1 cellular context compared by ENCODE assay signal in the genomic region with DNA sequence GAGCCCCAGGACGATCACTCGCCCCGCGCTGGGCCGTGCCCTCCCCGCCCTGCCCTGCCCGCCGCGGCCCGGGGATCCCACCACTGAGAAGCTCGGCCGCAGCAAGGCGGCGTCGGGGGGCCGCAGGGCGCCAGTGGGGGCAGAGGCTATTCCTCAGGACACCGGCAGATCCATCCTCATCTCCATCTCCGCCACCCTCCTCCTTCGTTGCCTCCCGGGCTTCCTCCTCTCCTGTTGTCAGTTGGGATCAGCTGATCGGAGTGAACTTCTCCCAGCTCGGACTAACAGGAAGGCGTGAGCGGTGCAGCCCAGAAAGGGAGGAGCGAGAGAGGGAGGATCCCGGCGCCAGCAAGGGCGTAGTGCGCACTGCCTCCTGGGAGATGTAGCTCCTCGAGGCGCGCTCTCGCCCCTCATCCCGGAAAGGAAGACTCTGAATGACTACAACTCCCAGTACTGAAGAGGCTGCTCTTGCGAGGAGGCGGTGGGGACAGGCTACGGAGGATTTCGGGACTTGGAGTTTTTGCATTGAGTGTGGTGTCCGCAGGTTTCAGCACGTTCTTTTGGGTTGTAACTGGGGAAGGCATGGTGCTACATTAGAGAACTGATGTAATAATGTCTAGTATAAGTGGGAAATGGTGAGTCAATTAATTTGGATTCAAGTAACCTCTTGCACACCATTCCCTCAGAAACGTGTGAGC.
TF ChIP-seq lines count a peak whose summit lies in the region.

TSS of gene ZFYVE1 (minus strand) at position 262 of the 698 bp plus-strand sequence. CDS start 2,598 bp downstream, outside the sequence.

TF ChIP-seq in SK-N-SH, 30 proteins besides CTCF, POLR2A, EP300 and RAD21 (continued from another document):
- peak; percentile 54 for TF ChIP-seq NRF1 (IDR thresholded peaks at IDR 0.05; ENCODE audit: low read depth, low read length)
- no peak for TF ChIP-seq RFX5 (IDR thresholded peaks at IDR 0.05; ENCODE audit: low read length)
- TF ChIP-seq, protein P1, sequence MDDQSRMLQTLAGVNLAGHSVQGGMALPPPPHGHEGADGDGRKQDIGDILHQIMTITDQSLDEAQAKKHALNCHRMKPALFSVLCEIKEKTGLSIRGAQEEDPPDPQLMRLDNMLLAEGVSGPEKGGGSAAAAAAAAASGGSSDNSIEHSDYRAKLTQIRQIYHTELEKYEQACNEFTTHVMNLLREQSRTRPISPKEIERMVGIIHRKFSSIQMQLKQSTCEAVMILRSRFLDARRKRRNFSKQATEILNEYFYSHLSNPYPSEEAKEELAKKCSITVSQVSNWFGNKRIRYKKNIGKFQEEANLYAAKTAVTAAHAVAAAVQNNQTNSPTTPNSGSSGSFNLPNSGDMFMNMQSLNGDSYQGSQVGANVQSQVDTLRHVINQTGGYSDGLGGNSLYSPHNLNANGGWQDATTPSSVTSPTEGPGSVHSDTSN (IDR thresholded peaks at IDR 0.05): peak; percentile 65
- no peak for TF ChIP-seq RCOR1 (IDR thresholded peaks at IDR 0.05; ENCODE audit: low read length)
- peak; percentile 76 for TF ChIP-seq GABPA (IDR thresholded peaks at IDR 0.05; ENCODE audit: low read depth)
- no peak for TF ChIP-seq FOSL2 (IDR thresholded peaks at IDR 0.05; ENCODE audit: borderline replicate concordance, low read depth)
- no peak for TF ChIP-seq JUND (IDR thresholded peaks at IDR 0.05)
- TF ChIP-seq ELF1 (IDR thresholded peaks at IDR 0.05): peak; percentile 85
- no peak for TF ChIP-seq CHD2 (IDR thresholded peaks at IDR 0.05; ENCODE audit: low read length, partially characterized antibody)
- peak; percentile 93 for TF ChIP-seq POLR2AphosphoS5 (IDR thresholded peaks at IDR 0.05; ENCODE audit: low read depth, low read length)
- peak; percentile 85 for TF ChIP-seq MXI1 (IDR thresholded peaks at IDR 0.05; ENCODE audit: low read depth, low read length)
- TF ChIP-seq, protein P2, sequence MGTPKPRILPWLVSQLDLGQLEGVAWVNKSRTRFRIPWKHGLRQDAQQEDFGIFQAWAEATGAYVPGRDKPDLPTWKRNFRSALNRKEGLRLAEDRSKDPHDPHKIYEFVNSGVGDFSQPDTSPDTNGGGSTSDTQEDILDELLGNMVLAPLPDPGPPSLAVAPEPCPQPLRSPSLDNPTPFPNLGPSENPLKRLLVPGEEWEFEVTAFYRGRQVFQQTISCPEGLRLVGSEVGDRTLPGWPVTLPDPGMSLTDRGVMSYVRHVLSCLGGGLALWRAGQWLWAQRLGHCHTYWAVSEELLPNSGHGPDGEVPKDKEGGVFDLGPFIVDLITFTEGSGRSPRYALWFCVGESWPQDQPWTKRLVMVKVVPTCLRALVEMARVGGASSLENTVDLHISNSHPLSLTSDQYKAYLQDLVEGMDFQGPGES (IDR thresholded peaks at IDR 0.05; ENCODE audit: low read depth, low read length): no peak
- peak; percentile 48; the same call in 1 of the 2 replicates for TF ChIP-seq MAX (IDR thresholded peaks at IDR 0.05; ENCODE audit: low read depth)
- 0 out of 2 replicates have a peak, but pooled peaks have one; percentile 22 for TF ChIP-seq TCF12 (IDR thresholded peaks at IDR 0.05)
- no peak for TF ChIP-seq FOXM1 (IDR thresholded peaks at IDR 0.05; ENCODE audit: low read depth)
- peak; percentile 98 for TF ChIP-seq SIN3A (IDR thresholded peaks at IDR 0.05; ENCODE audit: borderline replicate concordance, low read depth, low read length)
- no peak for TF ChIP-seq GATA2 (CRISPR knock-in tag; IDR thresholded peaks at IDR 0.05)
- no peak; the same call in 1 of the 2 replicates for TF ChIP-seq YY1 (IDR thresholded peaks at IDR 0.05; ENCODE audit: low read depth)
